2 cellular contexts compared by ENCODE assay signal in genomic region chr7:46900312-46901263, GRCh38.
A peak's percentile ranks its signal among the peaks of the same experiment; 100 is the strongest.
TF ChIP-seq lines count a peak whose summit lies in the region.

No MANE protein-coding gene starts in this region.

TF ChIP-seq in IMR-90, 13 proteins besides CTCF, POLR2A, EP300 and RAD21 (continued from another document):
- no peak for TF ChIP-seq ELK1 (IDR thresholded peaks at IDR 0.05; ENCODE audit: borderline replicate concordance, low read depth, low read length)
- TF ChIP-seq MXI1 (IDR thresholded peaks at IDR 0.05; ENCODE audit: borderline replicate concordance, low read depth, low read length) = no peak
- no peak for TF ChIP-seq FOS (IDR thresholded peaks at IDR 0.05; ENCODE audit: low read depth, low read length)

TF ChIP-seq in WTC11, 78 proteins besides CTCF, POLR2A, EP300 and RAD21:
- peak; percentile 15; the same call in 1 of the 2 replicates for TF ChIP-seq CDX4 (CRISPR knock-in tag; IDR thresholded peaks at IDR 0.05; ENCODE audit: borderline replicate concordance)
- TF ChIP-seq TP53 (CRISPR knock-in tag; IDR thresholded peaks at IDR 0.05) = no peak
